ENCODE assay signal across 1 cellular context in the genomic region with DNA sequence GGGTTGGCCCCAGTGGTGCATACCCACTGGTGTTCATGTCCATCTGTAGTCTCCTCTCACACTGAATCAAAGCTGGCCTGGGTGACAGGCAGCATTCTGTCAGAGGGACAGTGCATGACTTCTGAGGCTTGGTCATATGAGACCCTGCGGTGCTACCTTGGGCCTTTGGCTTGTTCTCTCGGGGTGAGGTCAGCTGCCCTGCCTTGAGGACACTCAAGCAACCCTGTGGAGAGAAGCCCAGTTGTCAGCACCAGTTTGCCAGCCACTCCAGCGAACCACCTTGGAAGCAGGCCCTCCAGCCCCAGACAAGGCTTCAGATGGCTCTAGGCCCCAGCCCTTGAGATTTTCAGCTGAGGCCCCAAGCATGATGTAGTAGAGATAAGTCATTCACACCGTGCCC.
TF ChIP-seq lines count a peak whose summit lies in the region.

No MANE protein-coding gene starts in this region.

TF ChIP-seq in H1, 55 proteins besides CTCF, POLR2A, EP300 and RAD21:
- TF ChIP-seq SRF (IDR thresholded peaks at IDR 0.05; ENCODE audit: low read depth, low read length) (no peak), TAF7 (optimal IDR thresholded peaks at IDR 0.05; ENCODE audit: borderline replicate concordance, low read depth, low read length) (no peak), JUND (IDR thresholded peaks at IDR 0.05; ENCODE audit: low read length) (no peak), KDM4A (IDR thresholded peaks at IDR 0.05; ENCODE audit: low read depth, low read length, severe bottlenecking) (no peak), SUZ12 (IDR thresholded peaks at IDR 0.05; ENCODE audit: low read length) (no peak), HDAC2 (IDR thresholded peaks at IDR 0.05; ENCODE audit: borderline replicate concordance in 1 of 2, low read depth in 2 of 2, low read length in 2 of 2) (no peak), KDM1A (IDR thresholded peaks at IDR 0.05; ENCODE audit: borderline replicate concordance, low read length) (no peak), E2F6 (IDR thresholded peaks at IDR 0.05) (no peak), BCL11A (IDR thresholded peaks at IDR 0.05; ENCODE audit: low read depth in 2 of 2, low read length in 2 of 2) (no peak)
